1 cellular context compared by ENCODE assay signal in genomic region chr12:6626654-6627283, GRCh38.
TF ChIP-seq lines count a peak whose summit lies in the region.

No MANE protein-coding gene starts in this region.

TF ChIP-seq in K562, 482 proteins besides CTCF, POLR2A, EP300 and RAD21 (continued from another document and continues in another):
- no peak for TF ChIP-seq FOXP4 (CRISPR knock-in tag; IDR thresholded peaks at IDR 0.05; ENCODE audit: borderline replicate concordance)
- TF ChIP-seq DACH1 (IDR thresholded peaks at IDR 0.05; ENCODE audit: partially characterized antibody): peak; percentile 98
- no peak for TF ChIP-seq ERF (CRISPR knock-in tag; IDR thresholded peaks at IDR 0.05)
- TF ChIP-seq PTBP1 (IDR thresholded peaks at IDR 0.05; ENCODE audit: low read depth, low read length): no peak
- TF ChIP-seq CGGBP1 (CRISPR knock-in tag; IDR thresholded peaks at IDR 0.05): no peak
- TF ChIP-seq ZNF274 (IDR thresholded peaks at IDR 0.05; ENCODE audit: borderline replicate concordance, low read depth, low read length): no peak
- no peak for TF ChIP-seq ZFP36 (IDR thresholded peaks at IDR 0.05; ENCODE audit: low read depth, low read length, partially characterized antibody)
- no peak for TF ChIP-seq ZNF124 (CRISPR knock-in tag; IDR thresholded peaks at IDR 0.05)
- TF ChIP-seq NR4A1 (CRISPR knock-in tag; IDR thresholded peaks at IDR 0.05): no peak
- TF ChIP-seq NR4A1 (tag; IDR thresholded peaks at IDR 0.05): no peak
- TF ChIP-seq MLX (CRISPR knock-in tag; conservative IDR thresholded peaks at IDR 0.05): no peak
- TF ChIP-seq MAFF (IDR thresholded peaks at IDR 0.05; ENCODE audit: low read length): no peak
- no peak for TF ChIP-seq ZNF57 (CRISPR knock-in tag; IDR thresholded peaks at IDR 0.05)
- peak; percentile 63 for TF ChIP-seq TAF1 (IDR thresholded peaks at IDR 0.05; ENCODE audit: control insufficient read depth, extremely low read depth, insufficient read depth, low read length, severe bottlenecking)
- no peak for TF ChIP-seq SMARCC2 (IDR thresholded peaks at IDR 0.05; ENCODE audit: low read depth)
- no peak for TF ChIP-seq TAF15 (IDR thresholded peaks at IDR 0.05; ENCODE audit: low read depth, low read length)
- no peak for TF ChIP-seq ZNF347 (CRISPR knock-in tag; IDR thresholded peaks at IDR 0.05; ENCODE audit: low read depth)
- TF ChIP-seq MAX (CRISPR knock-in tag; IDR thresholded peaks at IDR 0.05): peak; percentile 42; the same call in 1 of the 2 replicates
- TF ChIP-seq HMGN3 (IDR thresholded peaks at IDR 0.05; ENCODE audit: borderline replicate concordance, extremely low read depth, insufficient read length, low read depth, low read length): no peak
- TF ChIP-seq YBX1 (IDR thresholded peaks at IDR 0.05): no peak
- peak; percentile 44; the same call in 1 of the 2 replicates for TF ChIP-seq EP400 (IDR thresholded peaks at IDR 0.05)
- TF ChIP-seq RFX1 (IDR thresholded peaks at IDR 0.05): no peak
- no peak for TF ChIP-seq SIN3B (IDR thresholded peaks at IDR 0.05; ENCODE audit: low read depth)
- TF ChIP-seq ZNF354B (CRISPR knock-in tag; IDR thresholded peaks at IDR 0.05): no peak
- TF ChIP-seq PURB (CRISPR knock-in tag; IDR thresholded peaks at IDR 0.05; ENCODE audit: low read depth): no peak
- no peak for TF ChIP-seq SMAD1 (IDR thresholded peaks at IDR 0.05; ENCODE audit: low read depth, low read length, partially characterized antibody)
- no peak for TF ChIP-seq XRCC5 (IDR thresholded peaks at IDR 0.05; ENCODE audit: low read depth, low read length)
- TF ChIP-seq HCFC1 (IDR thresholded peaks at IDR 0.05; ENCODE audit: low read depth, low read length): no peak
- TF ChIP-seq ZNF280A (IDR thresholded peaks at IDR 0.05; ENCODE audit: low read depth, partially characterized antibody): no peak
- TF ChIP-seq DMBX1 (CRISPR knock-in tag; IDR thresholded peaks at IDR 0.05; ENCODE audit: borderline replicate concordance): no peak
- TF ChIP-seq ATF7 (IDR thresholded peaks at IDR 0.05): 0 out of 2 replicates have a peak, but pooled peaks have one; percentile 24
- TF ChIP-seq ZNF24 (IDR thresholded peaks at IDR 0.05): no peak
- TF ChIP-seq ZNF668 (CRISPR knock-in tag; IDR thresholded peaks at IDR 0.05): no peak
- TF ChIP-seq ZNF766 (CRISPR knock-in tag; conservative IDR thresholded peaks at IDR 0.05): peak; percentile 69
- no peak; the same call in 1 of the 2 replicates for TF ChIP-seq STAT5A (IDR thresholded peaks at IDR 0.05; ENCODE audit: borderline replicate concordance, low read length)
- no peak for TF ChIP-seq HNRNPH1 (optimal IDR thresholded peaks at IDR 0.05; ENCODE audit: low read depth, low read length)
- peak; percentile 74 for TF ChIP-seq ETV1 (tag; conservative IDR thresholded peaks at IDR 0.05; ENCODE audit: low read depth)
- no peak for TF ChIP-seq SRSF3 (IDR thresholded peaks at IDR 0.05; ENCODE audit: insufficient read depth, low read length)
- TF ChIP-seq NBN (IDR thresholded peaks at IDR 0.05; ENCODE audit: low read depth): no peak
- TF ChIP-seq ZNF444 (CRISPR knock-in tag; IDR thresholded peaks at IDR 0.05): no peak
- TF ChIP-seq HNRNPK (IDR thresholded peaks at IDR 0.05; ENCODE audit: low read depth, low read length, poor library complexity, severe bottlenecking): no peak
- no peak for TF ChIP-seq BRCA1 (IDR thresholded peaks at IDR 0.05)
- no peak for TF ChIP-seq BRCA1 (CRISPR knock-in tag; IDR thresholded peaks at IDR 0.05)
- TF ChIP-seq ARID2 (IDR thresholded peaks at IDR 0.05): no peak
- peak in 1 of 2 experiments; percentile 72; a peak in 2 of 4 replicates for TF ChIP-seq HDAC1 (IDR thresholded peaks at IDR 0.05)
- TF ChIP-seq ZNF318 (IDR thresholded peaks at IDR 0.05; ENCODE audit: borderline replicate concordance in 1 of 2, low read depth in 1 of 2): no peak
- TF ChIP-seq RBM39 (optimal IDR thresholded peaks at IDR 0.05; ENCODE audit: low read depth, low read length): no peak
- no peak for TF ChIP-seq ZNF212 (CRISPR knock-in tag; IDR thresholded peaks at IDR 0.05)
- TF ChIP-seq FOXK2 (conservative IDR thresholded peaks at IDR 0.05 in 1 of 2, IDR thresholded peaks at IDR 0.05 in 1 of 2; ENCODE audit: low read depth in 2 of 2): 0 out of 4 replicates have a peak, but pooled peaks have one; percentile 36 to 50
- peak; percentile 67 for TF ChIP-seq GABPA (tag; conservative IDR thresholded peaks at IDR 0.05; ENCODE audit: low read depth)
- no peak for TF ChIP-seq PATZ1 (CRISPR knock-in tag; IDR thresholded peaks at IDR 0.05; ENCODE audit: borderline replicate concordance)
- TF ChIP-seq IRF1 (CRISPR knock-in tag; IDR thresholded peaks at IDR 0.05; ENCODE audit: borderline replicate concordance): no peak
- no peak for TF ChIP-seq SIX5 (IDR thresholded peaks at IDR 0.05; ENCODE audit: borderline replicate concordance in 1 of 2, insufficient read depth in 1 of 2, low read depth in 1 of 2, low read length in 2 of 2)
- no peak for TF ChIP-seq SNAPC5 (CRISPR knock-in tag; IDR thresholded peaks at IDR 0.05)
- TF ChIP-seq ZNF398 (CRISPR knock-in tag; IDR thresholded peaks at IDR 0.05): no peak
